ENCODE assay signal across 8 cellular contexts in the genomic region with DNA sequence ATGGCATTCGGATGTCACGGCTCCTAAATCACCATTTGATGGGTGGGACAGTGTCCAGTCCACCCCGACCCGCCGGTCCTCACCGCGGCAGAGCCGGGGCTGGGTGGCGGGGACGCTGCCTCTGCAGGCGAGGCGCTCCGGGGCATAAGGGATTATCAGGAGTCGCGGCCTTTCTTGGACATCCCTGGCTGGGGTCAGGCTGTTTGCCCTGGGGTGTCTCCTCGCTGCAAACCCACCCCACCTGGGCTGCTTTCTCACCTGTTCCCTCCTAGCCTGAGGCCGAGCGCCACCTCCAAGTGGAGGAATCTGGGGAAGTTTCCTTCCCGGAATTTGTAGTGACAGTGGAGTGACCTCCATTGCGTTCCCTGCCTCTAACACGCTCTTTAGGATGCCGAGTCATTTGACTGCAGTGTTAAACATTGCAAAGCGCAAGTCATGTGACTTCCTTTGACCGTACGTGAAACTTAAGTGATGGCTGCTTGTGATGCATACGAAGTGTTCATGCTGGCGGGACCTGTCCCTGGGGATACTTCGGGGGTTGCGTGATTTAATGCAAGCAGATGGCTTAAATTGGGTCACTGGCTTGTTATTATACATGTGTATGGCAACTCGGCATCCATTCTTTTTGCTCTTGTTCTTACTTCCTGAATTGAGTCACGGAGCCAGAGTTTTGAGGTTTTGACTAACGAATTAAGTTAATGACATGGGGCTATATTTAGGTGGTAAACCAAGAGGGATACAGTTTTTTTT. TPM values are rescaled to one million over a fixed set of nuclear protein-coding genes. Genes with fewer than 3 reads are reported as not detected.
DNase-seq lines count a peak whose midpoint lies in the region; ATAC-seq and TF ChIP-seq lines count a peak whose summit lies in the region.

No MANE protein-coding gene starts in this region.

- H3K9me3 Mint-ChIP-seq in activated naive CD8-positive, alpha-beta T cell treated with anti-CD3 and anti-CD28 coated beads, Interleukin-2, amount 50 U/mL, for 24 hours, result no peaks in the 10 kb centered on the region

- intact Hi-C loops in cardiac septum (cut with DNase I) (loop anchor here (10.0 kb wide), 1 partner anchor 1020 kb away; the partner anchor contains the start of gene B3GALNT2), aorta (cut with DNase I) (no loop called here)

- H3K4me1 Mint-ChIP-seq in activated naive CD8-positive, alpha-beta T cell treated with anti-CD3 and anti-CD28 coated beads, Interleukin-2, amount 50 U/mL, for 24 hours, result peaks cover 22% of the 10 kb centered on the region

- in situ Hi-C loops in HAP-1 (cut with MboI; ENCODE audit: low sequenced_read_pairs), result no loop called here

- H3K4me3 Mint-ChIP-seq in activated naive CD8-positive, alpha-beta T cell treated with anti-CD3 and anti-CD28 coated beads, Interleukin-2, amount 50 U/mL, for 24 hours, result peak overlapping the region; percentile 92

- peak overlapping the region; percentile 38 for H3K4me3 ChIP-seq in HAP-1
- H3K4me3 ChIP-seq in parathyroid adenoma (ENCODE audit: low read depth, low read length), result peak overlapping the region; percentile 80
- peak overlapping the region; percentile 61 to 86 for H3K4me3 ChIP-seq in aorta (ENCODE audit: low read length in 2 of 2)

- H3K36me3 ChIP-seq in HAP-1 (replicated peaks) (no peaks in the 10 kb centered on the region; the same call in 1 of the 2 replicates), parathyroid adenoma (ENCODE audit: control insufficient read depth, insufficient read depth, low read length) (no peaks in the 10 kb centered on the region), aorta (ENCODE audit: control insufficient read depth in 1 of 2, insufficient read depth in 2 of 2, low read length in 1 of 2) (peaks cover 0 to 3% of the 10 kb centered on the region in 2 donors)

- DNase-seq in GM04503 (ENCODE audit: low read depth) (peak; percentile 52), HAP-1 (ENCODE audit: low spot score in 2 of 2) (peak; percentile 73 to 81), M059J (ENCODE audit: low read depth) (peak; percentile 83), SKM-1 (lab: John Stamatoyannopoulos, UW; ENCODE audit: unreplicated experiment) (peak; percentile 92), cardiac septum (ENCODE audit: low spot score) (peak; percentile 78), aorta (peak; percentile 65 to 78)
- DNase-seq in activated naive CD8-positive, alpha-beta T cell treated with anti-CD3 and anti-CD28 coated beads, Interleukin-2, amount 50 U/mL, for 24 hours, result peak; percentile 57

- no peak for TF ChIP-seq CTCF in parathyroid adenoma (IDR thresholded peaks at IDR 0.05)

- peak; percentile 89 for ATAC-seq in activated naive CD8-positive, alpha-beta T cell treated with anti-CD3 and anti-CD28 coated beads, Interleukin-2, amount 50 U/mL, for 24 hours
- ATAC-seq in aorta (ENCODE audit: low FRiP score), result peak; percentile 86

- H3K79me2 ChIP-seq in parathyroid adenoma, result peaks cover 10% of the 10 kb centered on the region

- H3K9me3 ChIP-seq in HAP-1 (no peaks in the 10 kb centered on the region), parathyroid adenoma (ENCODE audit: control insufficient read depth, low read length) (no peaks in the 10 kb centered on the region), aorta (ENCODE audit: control insufficient read depth, low read length) (no peaks in the 10 kb centered on the region)

- H3K4me1 ChIP-seq in HAP-1, result peaks cover 11% of the 10 kb centered on the region
- no peaks in the 10 kb centered on the region for H3K4me1 ChIP-seq in parathyroid adenoma
- no peaks in the 10 kb centered on the region for H3K4me1 ChIP-seq in aorta (ENCODE audit: control insufficient read depth in 1 of 2, insufficient read depth in 2 of 2, low read length in 2 of 2)

- H2AFZ ChIP-seq in parathyroid adenoma, result peak overlapping the region; percentile 87

- H3K4me2 ChIP-seq in parathyroid adenoma (ENCODE audit: low read length), result peak overlapping the region; percentile 68

- H3K9ac ChIP-seq in parathyroid adenoma, result peak overlapping the region; percentile 21

- H3K27me3 ChIP-seq in HAP-1 (ENCODE audit: low read depth) (no peaks in the 10 kb centered on the region), parathyroid adenoma (ENCODE audit: control insufficient read depth, insufficient read depth, low read length) (no peaks in the 10 kb centered on the region), aorta (ENCODE audit: control insufficient read depth in 1 of 2, insufficient read depth in 2 of 2, low read length in 1 of 2) (no peaks in the 10 kb centered on the region)

- 0% methylated on average over 32 of the region's 32 CpGs for WGBS in aorta, 2 donors

- H3K27ac ChIP-seq in parathyroid adenoma, result peak overlapping the region; percentile 92
- peak overlapping the region; percentile 1 to 85 for H3K27ac ChIP-seq in aorta (ENCODE audit: low read depth in 1 of 2, low read length in 2 of 2)

- peaks cover 24% of the 10 kb centered on the region for H3K36me3 Mint-ChIP-seq in activated naive CD8-positive, alpha-beta T cell treated with anti-CD3 and anti-CD28 coated beads, Interleukin-2, amount 50 U/mL, for 24 hours (ENCODE audit: low read depth)

- peak overlapping the region; percentile 93 for H3K27ac Mint-ChIP-seq in activated naive CD8-positive, alpha-beta T cell treated with anti-CD3 and anti-CD28 coated beads, Interleukin-2, amount 50 U/mL, for 24 hours

- no peaks in the 10 kb centered on the region for H3K27me3 Mint-ChIP-seq in activated naive CD8-positive, alpha-beta T cell treated with anti-CD3 and anti-CD28 coated beads, Interleukin-2, amount 50 U/mL, for 24 hours

RNA-seq across cellular contexts. Expression of gene LGALS8, which starts 0.5 kb away (rescaled TPM):
- 62.4 and 69.0 TPM in 2 replicates for total RNA-seq in M059J (2014; rRNA removed; shearing (Covaris generic))
- total RNA-seq in cardiac septum, result 77.6 TPM
- total RNA-seq in aorta, result 10 to 100 TPM; 38.9 to 75.5 TPM
- 10 to 100 TPM; 13.6 to 43.1 TPM for polyA plus RNA-seq in aorta

Comparison
In these comparisons a context has a peak if more than half of its experiments do, and no peak if none do; other contexts are left out.
1. Peak in every context shown above with its lines: DNase-seq, ATAC-seq, H3K4me3 ChIP-seq and H3K27ac ChIP-seq.